10 cellular contexts compared by ENCODE assay signal in genomic region chr1:178057863-178058576, GRCh38. TPM values are rescaled to one million over a fixed set of nuclear protein-coding genes. Genes with fewer than 3 reads are reported as not detected.
DNase-seq lines count a peak whose midpoint lies in the region; ATAC-seq and TF ChIP-seq lines count a peak whose summit lies in the region.
"Had no signal": no experiment of that assay in that cellular context is flagged by ENCODE, and none has a peak within 500 bp of the region (broad histone marks: within the 10 kb centered on the region; RNA-seq: fewer than 3 reads in every experiment).

No MANE protein-coding gene starts in this region.

- POLR2A ChIA-PET in naive thymus-derived CD8-positive, alpha-beta T cell (lab: Charles Lee), result no interaction called here

- peak; percentile 96 for DNase-seq in choroid plexus epithelial cell (ENCODE audit: low read depth)
- peak; percentile 64 for DNase-seq in kidney tubule cell (ENCODE audit: low spot score)
- no peak for DNase-seq in NAMALWA (ENCODE audit: low spot score)
- DNase-seq in superior temporal gyrus (ENCODE audit: extremely low spot score), result no peak
- no peak for DNase-seq in naive thymus-derived CD8-positive, alpha-beta T cell
- DNase-seq: effector CD8-positive, alpha-beta T cell had no signal

- H3K9me3 ChIP-seq in HUES64 (ENCODE audit: insufficient read depth, low read depth, low read length) (no peaks in the 10 kb centered on the region), subcutaneous abdominal adipose tissue (ENCODE audit: control insufficient read depth in 5 of 5, low read length in 5 of 5) (no peaks in the 10 kb centered on the region)

- peak overlapping the region; percentile 39; the same call in 1 of the 2 replicates for H3K27ac ChIP-seq in HUES64 (ENCODE audit: low read depth, low read length)
- peak overlapping the region; percentile 74 for H3K27ac ChIP-seq in subcutaneous abdominal adipose tissue (ENCODE audit: low read depth, low read length)

- no peaks in the 10 kb centered on the region for H3K27me3 ChIP-seq in HUES64 (ENCODE audit: insufficient read depth, low read length)
- H3K27me3 ChIP-seq in subcutaneous abdominal adipose tissue (ENCODE audit: control insufficient read depth in 5 of 5, insufficient read depth in 4 of 5, low read length in 5 of 5), result no peaks in the 10 kb centered on the region

- peaks cover 0 to 4% (median 0%) of the 10 kb centered on the region in 4 donors for H3K4me1 Mint-ChIP-seq in naive thymus-derived CD8-positive, alpha-beta T cell

- ATAC-seq in HG02588 (IDR thresholded peaks at IDR 0.05; ENCODE audit: unreplicated experiment), result no peak
- no peak for ATAC-seq in naive thymus-derived CD8-positive, alpha-beta T cell

- no peaks in the 10 kb centered on the region for H3K36me3 Mint-ChIP-seq in naive thymus-derived CD8-positive, alpha-beta T cell

- TF ChIP-seq CTCF in choroid plexus epithelial cell (conservative IDR thresholded peaks at IDR 0.05; ENCODE audit: low read depth, low read length), result no peak

- WGBS in HUES64, result 55% methylated on average over 8 of the region's 8 CpGs

- H3K4me3 ChIP-seq in HUES64 (ENCODE audit: low read length) (no peak overlapping the region), choroid plexus epithelial cell (ENCODE audit: low read depth, low read length) (peak overlapping the region; percentile 35), subcutaneous abdominal adipose tissue (ENCODE audit: low read depth in 1 of 5, low read length in 5 of 5) (peak overlapping the region; percentile 30 to 42 (median 38))

- peaks cover 0 to 5% (median 0%) of the 10 kb centered on the region in 9 donors for H3K9me3 Mint-ChIP-seq in naive thymus-derived CD8-positive, alpha-beta T cell
- H3K9me3 Mint-ChIP-seq: T-helper 1 cell treated with Interleukin-12 subunit alpha and Interleukin-12 subunit beta and Interleukin-4 antibody, amounts not matched to agents 30 μg/mL and 1 μg/mL, for 36 hours had no signal

- H3K4me1 ChIP-seq in HUES64 (ENCODE audit: insufficient read depth, low read length) (peaks cover 58% of the 10 kb centered on the region), subcutaneous abdominal adipose tissue (ENCODE audit: control insufficient read depth in 5 of 5, insufficient read depth in 5 of 5, low read length in 5 of 5) (peaks cover 15 to 83% (median 60%) of the 10 kb centered on the region in 5 donors)

- no peak overlapping the region for H3K4me3 Mint-ChIP-seq in naive thymus-derived CD8-positive, alpha-beta T cell
- H3K4me3 Mint-ChIP-seq: T-helper 1 cell treated with Interleukin-12 subunit alpha and Interleukin-12 subunit beta and Interleukin-4 antibody, amounts not matched to agents 30 μg/mL and 1 μg/mL, for 36 hours had no signal

- no peak overlapping the region for H3K27ac Mint-ChIP-seq in naive thymus-derived CD8-positive, alpha-beta T cell
- H3K27ac Mint-ChIP-seq: T-helper 1 cell treated with Interleukin-12 subunit alpha and Interleukin-12 subunit beta and Interleukin-4 antibody, amounts not matched to agents 30 μg/mL and 1 μg/mL, for 36 hours had no signal

- H3K36me3 ChIP-seq in HUES64 (ENCODE audit: insufficient read depth, low read length) (no peaks in the 10 kb centered on the region), subcutaneous abdominal adipose tissue (ENCODE audit: control insufficient read depth in 5 of 5, insufficient read depth in 5 of 5, low read length in 5 of 5) (no peaks in the 10 kb centered on the region)

- peaks cover 0 to 14% (median 2%) of the 10 kb centered on the region in 5 donors for H3K27me3 Mint-ChIP-seq in naive thymus-derived CD8-positive, alpha-beta T cell

- no peak overlapping the region for H3K9ac ChIP-seq in HUES64 (ENCODE audit: low read depth, low read length)
- peak overlapping the region in 2 of 5 donors; percentile 54 to 60 for H3K9ac ChIP-seq in subcutaneous abdominal adipose tissue (ENCODE audit: low read length in 5 of 5)

RNA-seq across cellular contexts. Expression of gene RASAL2, which starts 35.9 kb away (rescaled TPM):
- polyA plus RNA-seq in HUES64 (2013, experiment 1 of 2), result 13.1 TPM
- polyA plus RNA-seq in HUES64 (2013, experiment 2 of 2), result 14.4 TPM
- total RNA-seq in naive thymus-derived CD8-positive, alpha-beta T cell, result not detected
- not detected for polyA plus RNA-seq in naive thymus-derived CD8-positive, alpha-beta T cell

Comparison
In these comparisons a context has a peak if more than half of its experiments do, and no peak if none do; other contexts are left out.
1. DNase-seq: peak in choroid plexus epithelial cell (single experiment) and kidney tubule cell (single experiment); none in NAMALWA (single experiment), superior temporal gyrus (single experiment) and naive thymus-derived CD8-positive, alpha-beta T cell (0 of 10).